Comparison of ENCODE assay signal across 29 cellular contexts in genomic region chr10:7611909-7612308, GRCh38. TPM values are rescaled to one million over a fixed set of nuclear protein-coding genes. Genes with fewer than 3 reads are reported as not detected.
"Had no signal": no experiment of that assay in that cellular context is flagged by ENCODE, and none has a peak within 500 bp of the region (broad histone marks: within the 10 kb centered on the region; RNA-seq: fewer than 3 reads in every experiment).

No MANE protein-coding gene starts in this region.

- H3K27me3 ChIP-seq: brain microvascular endothelial cell, cardiac muscle cell, Peyer's patch, SJCRH30 had no signal

- H3K27ac ChIP-seq: brain microvascular endothelial cell, cardiac muscle cell, KMS-11, Peyer's patch, RWPE1, SJCRH30, VCaP had no signal

- H3K4me2 ChIP-seq: KMS-11 had no signal

- DNase-seq: activated CD4-positive, alpha-beta memory T cell treated with anti-CD3 and anti-CD28 coated beads for 36 hours; activated CD4-positive, alpha-beta T cell treated with anti-CD3 and anti-CD28 coated beads, Interleukin-2, amount 10 ng/mL, durations not matched to agents 7 days and 5 days; activated CD4-positive, CD25-positive, alpha-beta regulatory T cell; activated CD8-positive, alpha-beta memory T cell treated with anti-CD3 and anti-CD28 coated beads for 24 hours; activated effector memory CD4-positive, alpha-beta T cell treated with anti-CD3 and anti-CD28 coated beads, Interleukin-2, amount 50 U/mL, for 16 hours; activated naive CD4-positive, alpha-beta T cell treated with Interleukin-2 at 50 U/mL for 16 hours; activated naive CD8-positive, alpha-beta T cell treated with anti-CD3 and anti-CD28 coated beads, Interleukin-2, amount 50 U/mL, for 24 hours; activated T-cell treated with anti-CD3 and anti-CD28 coated beads, Interleukin-2, amount 50 U/mL, for 4 hours; brain microvascular endothelial cell; NCI-H1092 treated with DMSO at 0.1 percent for 48 hours; NCI-H1417 treated with DMSO at 0.1 percent for 48 hours; NCI-H1694 treated with DMSO at 0.1 percent for 48 hours; NCI-H2029 treated with DMSO at 0.1 percent for 48 hours; NCI-H345; NCI-H510A; NCI-H526 treated with DMSO at 0.1 percent for 48 hours; NCI-H82; OCI-M1; Peyer's patch; Right ventricle myocardium superior; SJCRH30; T-helper 1 cell had no signal

- ATAC-seq: activated naive CD4-positive, alpha-beta T cell treated with anti-CD3 and anti-CD28 coated beads, Interleukin-2, amount 50 U/mL, for 72 hours; activated naive CD8-positive, alpha-beta T cell treated with anti-CD3 and anti-CD28 coated beads, Interleukin-2, amount 50 U/mL, for 24 hours; activated T-cell treated with anti-CD3 and anti-CD28 coated beads, Interleukin-2, amount 50 U/mL, for 4 hours had no signal

- H3K9ac ChIP-seq: KMS-11 had no signal

- H3K9me3 ChIP-seq: Peyer's patch, SJCRH30 had no signal

- H3K36me3 ChIP-seq: brain microvascular endothelial cell, cardiac muscle cell, Peyer's patch, SJCRH30 had no signal

- H3K4me3 ChIP-seq: cardiac muscle cell, Peyer's patch, SJCRH30 had no signal

- H3K4me1 ChIP-seq: Peyer's patch had no signal

RNA-seq across cellular contexts. Expression of gene ITIH5, which starts 54.9 kb away (rescaled TPM):
- total RNA-seq: activated CD4-positive, alpha-beta memory T cell treated with anti-CD3 and anti-CD28 coated beads for 36 hours; activated CD4-positive, alpha-beta T cell treated with anti-CD3 and anti-CD28 coated beads, Interleukin-2, amount 10 ng/mL, durations not matched to agents 7 days and 5 days; activated T-cell treated with anti-CD3 and anti-CD28 coated beads, Interleukin-2, amount 50 U/mL, for 4 hours; MCF 10A; T-helper 2 cell treated with Interferon-gamma antibody and Interleukin-4, amounts not matched to agents 100 ng/mL and 5 ng/mL, for 36 hours had no signal
